Comparison of ENCODE assay signal across 7 cellular contexts in the genomic region with DNA sequence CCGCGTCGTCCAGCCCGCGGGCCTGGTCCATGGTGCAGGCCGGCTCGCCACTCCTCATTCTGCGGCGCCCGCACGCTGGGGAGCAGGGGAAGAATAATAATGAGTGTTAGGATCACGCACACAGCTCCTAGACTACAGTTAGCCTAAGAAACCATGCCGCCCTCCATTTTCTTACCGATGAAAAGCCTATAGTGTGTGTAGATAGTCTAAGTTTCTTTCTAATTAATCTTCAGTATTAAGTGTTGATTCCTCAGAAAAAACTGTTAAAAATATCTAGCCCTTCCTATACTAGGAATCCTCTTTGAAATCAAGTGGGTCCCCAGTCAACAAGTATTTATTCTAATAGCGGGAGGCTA. TPM values are rescaled to one million over a fixed set of nuclear protein-coding genes. Genes with fewer than 3 reads are reported as not detected.
DNase-seq lines count a peak whose midpoint lies in the region; ATAC-seq and TF ChIP-seq lines count a peak whose summit lies in the region.

No MANE protein-coding gene starts in this region.

- DNase-seq in T-cell (no peak), glutamatergic neuron (no peak), medulla oblongata (ENCODE audit: extremely low spot score) (no peak), HEK293T (ENCODE audit: extremely low spot score) (no peak), cerebellar nuclear complex (lab: John Stamatoyannopoulos, UW) (no peak)

- peaks cover 6 to 11% (median 7%) of the 10 kb centered on the region in 3 donors for H3K4me1 Mint-ChIP-seq in T-cell
- peaks cover 13% of the 10 kb centered on the region for H3K4me1 Mint-ChIP-seq in glutamatergic neuron (ENCODE audit: low read depth, unreplicated experiment)
- peaks cover 12% of the 10 kb centered on the region for H3K4me1 Mint-ChIP-seq in stimulated activated memory B cell treated with anti-CD40 and anti-IgM and Interleukin-4, amounts not matched to agents 10 μg/mL and 1 μg/mL and 100 μg/mL, for 72 hours

- peak overlapping the region; percentile 49 to 65 (median 54) for H3K4me3 Mint-ChIP-seq in T-cell
- H3K4me3 Mint-ChIP-seq in glutamatergic neuron (ENCODE audit: unreplicated experiment): peak overlapping the region; percentile 78
- H3K4me3 Mint-ChIP-seq in stimulated activated memory B cell treated with anti-CD40 and anti-IgM and Interleukin-4, amounts not matched to agents 10 μg/mL and 1 μg/mL and 100 μg/mL, for 72 hours: peak overlapping the region; percentile 42

- no peaks in the 10 kb centered on the region for H3K27me3 Mint-ChIP-seq in T-cell
- H3K27me3 Mint-ChIP-seq in glutamatergic neuron (ENCODE audit: unreplicated experiment): peaks cover 12% of the 10 kb centered on the region
- H3K27me3 Mint-ChIP-seq in stimulated activated memory B cell treated with anti-CD40 and anti-IgM and Interleukin-4, amounts not matched to agents 10 μg/mL and 1 μg/mL and 100 μg/mL, for 72 hours: no peaks in the 10 kb centered on the region

- H3K27ac Mint-ChIP-seq in T-cell: no peak overlapping the region
- H3K27ac Mint-ChIP-seq in glutamatergic neuron (ENCODE audit: unreplicated experiment): peak overlapping the region; percentile 80
- H3K27ac Mint-ChIP-seq in stimulated activated memory B cell treated with anti-CD40 and anti-IgM and Interleukin-4, amounts not matched to agents 10 μg/mL and 1 μg/mL and 100 μg/mL, for 72 hours: no peak overlapping the region

- CTCF ChIA-PET in T-cell (lab: Charles Lee) (interaction anchor here (0.6 to 2.5 kb wide), 8 partner anchors 8 to 210 kb away, joined by 3 to 9 read pairs (median 4); partner anchors contain the start of gene AGGF1 (in 1 of the 2)), HEK293T (lab: Yijun Ruan, JAX) (no interaction called here)

- ATAC-seq in GM21723 (IDR thresholded peaks at IDR 0.05; ENCODE audit: unreplicated experiment): peak; percentile 19
- no peak for ATAC-seq in T-cell (replicated peaks in 1 of 4)
- no peak for ATAC-seq in stimulated activated memory B cell treated with anti-CD40 and anti-IgM and Interleukin-4, amounts not matched to agents 10 μg/mL and 1 μg/mL and 100 μg/mL, for 72 hours

- TF ChIP-seq CTCF in glutamatergic neuron (IDR thresholded peaks at IDR 0.05; ENCODE audit: partially characterized antibody, unreplicated experiment): peak; percentile 54

- H3K36me3 Mint-ChIP-seq in T-cell: peaks cover 13% of the 10 kb centered on the region
- no peaks in the 10 kb centered on the region for H3K36me3 Mint-ChIP-seq in glutamatergic neuron (ENCODE audit: unreplicated experiment)
- H3K36me3 Mint-ChIP-seq in stimulated activated memory B cell treated with anti-CD40 and anti-IgM and Interleukin-4, amounts not matched to agents 10 μg/mL and 1 μg/mL and 100 μg/mL, for 72 hours: peaks cover 29% of the 10 kb centered on the region

- H3K9me3 Mint-ChIP-seq in T-cell: no peaks in the 10 kb centered on the region
- peaks cover 16% of the 10 kb centered on the region for H3K9me3 Mint-ChIP-seq in glutamatergic neuron (ENCODE audit: unreplicated experiment)
- H3K9me3 Mint-ChIP-seq in stimulated activated memory B cell treated with anti-CD40 and anti-IgM and Interleukin-4, amounts not matched to agents 10 μg/mL and 1 μg/mL and 100 μg/mL, for 72 hours: peaks cover 5% of the 10 kb centered on the region

- POLR2A ChIA-PET in T-cell (lab: Charles Lee): no interaction called here
- POLR2A ChIA-PET in HEK293T (lab: Yijun Ruan, JAX): no interaction called here

TF ChIP-seq in HEK293T, 16 proteins besides CTCF, POLR2A, EP300 and RAD21:
- TF ChIP-seq PKNOX1 (IDR thresholded peaks at IDR 0.05) (no peak), CTBP1 (IDR thresholded peaks at IDR 0.05; ENCODE audit: borderline replicate concordance) (no peak), ZNF384 (IDR thresholded peaks at IDR 0.05) (no peak), ARNT (IDR thresholded peaks at IDR 0.05) (no peak), NFRKB (IDR thresholded peaks at IDR 0.05) (no peak)

RNA-seq across cellular contexts. Expression of gene ZBED3, which starts 9.3 kb away (rescaled TPM):
- total RNA-seq in T-cell (1 to 10 TPM; 2.9 to 5.1 (median 4.3) TPM), glutamatergic neuron (ENCODE audit: unreplicated experiment) (7.0 TPM)

RNA-seq across cellular contexts. Expression of gene AGGF1, which starts 47.6 kb away (rescaled TPM):
- total RNA-seq in T-cell (10 to 100 TPM; 16.7 to 32.7 (median 27.5) TPM), glutamatergic neuron (ENCODE audit: unreplicated experiment) (15.7 TPM)
